Comparison of ENCODE assay signal across 8 cellular contexts in genomic region chr15:62254137-62254934, GRCh38.
A peak's percentile ranks its signal among the peaks of the same experiment; 100 is the strongest.
DNase-seq lines count a peak whose midpoint lies in the region; ATAC-seq and TF ChIP-seq lines count a peak whose summit lies in the region.

No MANE protein-coding gene starts in this region.

- no peak overlapping the region for H3K4me3 Mint-ChIP-seq in activated CD8-positive, alpha-beta memory T cell treated with anti-CD3 and anti-CD28 coated beads, Interleukin-2, amount 10 ng/mL, durations not matched to agents 7 days and 5 days
- H3K4me3 Mint-ChIP-seq in neural crest cell: no peak overlapping the region

- ATAC-seq in Right ventricle myocardium inferior: peak; percentile 47
- ATAC-seq in activated CD8-positive, alpha-beta memory T cell treated with anti-CD3 and anti-CD28 coated beads, Interleukin-2, amount 10 ng/mL, durations not matched to agents 7 days and 5 days: no peak
- ATAC-seq in esophagus mucosa: peak; percentile 69
- no peak for ATAC-seq in GM18520 (IDR thresholded peaks at IDR 0.05; ENCODE audit: unreplicated experiment)

- peak; percentile 84 for TF ChIP-seq CTCF in neural crest cell (conservative IDR thresholded peaks at IDR 0.05)

- CTCF ChIA-PET in activated CD8-positive, alpha-beta memory T cell treated with anti-CD3 and anti-CD28 coated beads, Interleukin-2, amount 10 ng/mL, durations not matched to agents 7 days and 5 days (lab: Charles Lee): interaction anchor here (0.6 to 2.0 kb wide), 14 partner anchors 10 to 382 kb away, joined by 3 to 10 read pairs (median 3); no protein-coding TSS in a partner anchor

- DNase-seq in Right ventricle myocardium inferior (ENCODE audit: missing footprints) (peak; percentile 79), cardiac septum (ENCODE audit: low spot score) (no peak), NCI-H226 (peak; percentile 49), neural crest cell (ENCODE audit: low read depth, low spot score) (peak; percentile 76), superior temporal gyrus (ENCODE audit: extremely low spot score) (peak; percentile 23)
- DNase-seq in activated CD8-positive, alpha-beta memory T cell treated with anti-CD3 and anti-CD28 coated beads, Interleukin-2, amount 10 ng/mL, durations not matched to agents 7 days and 5 days: peak; percentile 70

- no peaks in the 10 kb centered on the region for H3K36me3 Mint-ChIP-seq in activated CD8-positive, alpha-beta memory T cell treated with anti-CD3 and anti-CD28 coated beads, Interleukin-2, amount 10 ng/mL, durations not matched to agents 7 days and 5 days
- peaks cover 5% of the 10 kb centered on the region for H3K36me3 Mint-ChIP-seq in neural crest cell (ENCODE audit: low read depth)

- no peaks in the 10 kb centered on the region for H3K4me1 Mint-ChIP-seq in activated CD8-positive, alpha-beta memory T cell treated with anti-CD3 and anti-CD28 coated beads, Interleukin-2, amount 10 ng/mL, durations not matched to agents 7 days and 5 days
- peaks cover 6% of the 10 kb centered on the region for H3K4me1 Mint-ChIP-seq in neural crest cell

- no peak overlapping the region for H3K27ac Mint-ChIP-seq in activated CD8-positive, alpha-beta memory T cell treated with anti-CD3 and anti-CD28 coated beads, Interleukin-2, amount 10 ng/mL, durations not matched to agents 7 days and 5 days
- peak overlapping the region; percentile 30 for H3K27ac Mint-ChIP-seq in neural crest cell (ENCODE audit: unreplicated experiment)

- peaks cover 3% of the 10 kb centered on the region for H3K27me3 Mint-ChIP-seq in activated CD8-positive, alpha-beta memory T cell treated with anti-CD3 and anti-CD28 coated beads, Interleukin-2, amount 10 ng/mL, durations not matched to agents 7 days and 5 days
- no peaks in the 10 kb centered on the region for H3K27me3 Mint-ChIP-seq in neural crest cell (ENCODE audit: low read depth)

- intact Hi-C loops in Right ventricle myocardium inferior (cut with DNase I): no loop called here
- intact Hi-C loops in cardiac septum (cut with DNase I): loop anchor here (10.0 kb wide), 2 partner anchors 130 to 190 kb away; partner anchors contain the start of genes C2CD4A and VPS13C

- H3K9me3 Mint-ChIP-seq in activated CD8-positive, alpha-beta memory T cell treated with anti-CD3 and anti-CD28 coated beads, Interleukin-2, amount 10 ng/mL, durations not matched to agents 7 days and 5 days (ENCODE audit: low read depth): no peaks in the 10 kb centered on the region
- H3K9me3 Mint-ChIP-seq in neural crest cell: peaks cover 4% of the 10 kb centered on the region

Comparison
In these comparisons a context has a peak if more than half of its experiments do, and no peak if none do; other contexts are left out.
1. ATAC-seq: peak in Right ventricle myocardium inferior (single experiment) and esophagus mucosa (single experiment); none in activated CD8-positive, alpha-beta memory T cell treated with anti-CD3 and anti-CD28 coated beads, Interleukin-2, amount 10 ng/mL, durations not matched to agents 7 days and 5 days (single experiment) and GM18520 (single experiment).